In genomic region chr7:158802535-158803199, GRCh38 we compare ENCODE assay signal across 1 cellular context.
A peak's percentile ranks its signal among the peaks of the same experiment; 100 is the strongest.
TF ChIP-seq lines count a peak whose summit lies in the region.

No MANE protein-coding gene starts in this region.

TF ChIP-seq in HCT116, 20 proteins besides CTCF, POLR2A, EP300 and RAD21 (continued from another document):
- TF ChIP-seq CEBPB (IDR thresholded peaks at IDR 0.05; ENCODE audit: low read depth) = peak; percentile 43; the same call in 1 of the 2 replicates
- peak; percentile 30; the same call in 1 of the 2 replicates for TF ChIP-seq ELF1 (IDR thresholded peaks at IDR 0.05; ENCODE audit: borderline replicate concordance, low read depth)
- no peak for TF ChIP-seq EZH2phosphoT487 (IDR thresholded peaks at IDR 0.05; ENCODE audit: borderline replicate concordance)
- peak; percentile 24; the same call in 1 of the 2 replicates for TF ChIP-seq MAX (IDR thresholded peaks at IDR 0.05)
- no peak for TF ChIP-seq ZFX (IDR thresholded peaks at IDR 0.05)
- TF ChIP-seq EGR1 (IDR thresholded peaks at IDR 0.05; ENCODE audit: low read depth) = no peak
- peak; percentile 66 for TF ChIP-seq FOSL1 (IDR thresholded peaks at IDR 0.05; ENCODE audit: low read depth)
- no peak for TF ChIP-seq YY1 (IDR thresholded peaks at IDR 0.05; ENCODE audit: extremely low read depth, insufficient replicate concordance, low read depth, low read length)
- no peak for TF ChIP-seq POLR2AphosphoS5 (IDR thresholded peaks at IDR 0.05; ENCODE audit: low read depth, low read length)
- TF ChIP-seq CBX3 (IDR thresholded peaks at IDR 0.05; ENCODE audit: low read depth) = peak; percentile 47; the same call in 1 of the 2 replicates
- peak; percentile 63 for TF ChIP-seq SP1 (IDR thresholded peaks at IDR 0.05; ENCODE audit: low read depth)
- no peak for TF ChIP-seq TCF7L2 (IDR thresholded peaks at IDR 0.05; ENCODE audit: borderline replicate concordance, extremely low read depth, insufficient read depth, insufficient read length)
- 0 out of 2 replicates have a peak, but pooled peaks have one; percentile 38 for TF ChIP-seq JUND (IDR thresholded peaks at IDR 0.05)
- TF ChIP-seq ZNF274 (IDR thresholded peaks at IDR 0.05; ENCODE audit: low read depth, low read length) = no peak
- TF ChIP-seq, protein P1, sequence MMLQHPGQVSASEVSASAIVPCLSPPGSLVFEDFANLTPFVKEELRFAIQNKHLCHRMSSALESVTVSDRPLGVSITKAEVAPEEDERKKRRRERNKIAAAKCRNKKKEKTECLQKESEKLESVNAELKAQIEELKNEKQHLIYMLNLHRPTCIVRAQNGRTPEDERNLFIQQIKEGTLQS (IDR thresholded peaks at IDR 0.05) = no peak
